ENCODE assay signal across 29 cellular contexts in the genomic region with DNA sequence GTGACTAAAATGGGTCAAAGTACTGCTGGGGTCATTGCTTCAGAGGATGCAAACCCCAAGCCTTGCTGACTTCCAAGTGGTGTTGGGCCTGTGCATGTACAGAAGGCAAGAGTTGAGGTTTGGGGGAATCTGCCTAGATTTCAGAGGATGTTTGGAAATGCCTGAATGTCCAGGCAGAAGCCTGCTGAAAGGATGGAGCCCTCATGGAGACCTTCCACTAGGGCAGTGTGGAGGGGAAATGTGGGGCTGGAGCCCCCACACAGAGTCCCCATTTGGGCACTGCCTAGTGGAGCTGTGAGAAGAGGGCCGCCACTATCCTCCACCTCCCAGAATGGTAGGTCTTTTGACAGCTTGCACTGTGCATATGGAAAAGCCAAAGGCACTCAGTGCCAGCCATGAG.
"Had no signal": no experiment of that assay in that cellular context is flagged by ENCODE, and none has a peak within 500 bp of the region (broad histone marks: within the 10 kb centered on the region; RNA-seq: fewer than 3 reads in every experiment).

No MANE protein-coding gene starts in this region.

- H3K4me3 ChIP-seq: stomach, suprapubic skin, testis, thoracic aorta, thyroid gland, tibial artery, tibial nerve, transverse colon, upper lobe of left lung, upper lobe of right lung, uterus, vagina had no signal

- H3K27me3 ChIP-seq: stomach, suprapubic skin, testis, thyroid gland, tibial artery, tibial nerve, transverse colon, upper lobe of left lung, upper lobe of right lung, uterus, vagina had no signal

- DNase-seq: stimulated activated CD4-positive, alpha-beta T cell treated with anti-CD3 and anti-CD28 coated beads, Interleukin-2, amount 100 ng/mL, for 48 hours; stimulated activated CD4-positive, alpha-beta T cell treated with anti-CD3 and anti-CD28 coated beads, Interleukin-4, amount 100 ng/mL, for 1 hour; stimulated activated CD4-positive, alpha-beta T cell treated with anti-CD3 and anti-CD28 coated beads, Interleukin-4, amount 100 ng/mL, for 24 hours; stimulated activated CD4-positive, alpha-beta T cell treated with anti-CD3 and anti-CD28 coated beads, Interleukin-4, amount 100 ng/mL, for 4 hours; stimulated activated CD8-positive, alpha-beta memory T cell treated with anti-CD3 and anti-CD28 coated beads, Interleukin-4, amount 100 ng/mL, for 48 hours; stimulated activated naive B cell treated with anti-CD40 and anti-IgM and Interleukin-4, amounts not matched to agents 10 μg/mL and 1 μg/mL and 100 μg/mL, for 72 hours; stimulated activated naive CD4-positive, alpha-beta T cell; stimulated activated naive CD4-positive, alpha-beta T cell treated with Interleukin-2 at 50 U/mL for 16 hours; stimulated activated naive CD8-positive, alpha-beta T cell treated with anti-CD3 and anti-CD28 coated beads, Interleukin-15, amount 100 ng/mL, for 72 hours; stimulated activated naive CD8-positive, alpha-beta T cell treated with anti-CD3 and anti-CD28 coated beads, Interleukin-15, Interleukin-2, amounts not matched to agents 100 U/mL and 50 U/mL, for 24 hours; stomach; substantia nigra; testis; thyroid gland; tibial artery; transverse colon; trophoblast cell; upper lobe of left lung; upper lobe of right lung; uterus had no signal

- H3K4me1 ChIP-seq: stomach, suprapubic skin, testis, thyroid gland, tibial artery, tibial nerve, transverse colon, upper lobe of left lung, upper lobe of right lung, uterus, vagina had no signal

- H3K9me3 ChIP-seq: testis, thyroid gland, transverse colon, uterus, vagina had no signal

- H3K4me1 Mint-ChIP-seq: stimulated activated effector memory CD8-positive, alpha-beta T cell treated with anti-CD3 and anti-CD28 coated beads, Interleukin-12 subunit alpha, Interleukin-12 subunit beta, amount 100 ng/mL, for 72 hours; stimulated activated memory B cell treated with anti-CD40 and anti-IgM and Interleukin-4, amounts not matched to agents 10 μg/mL and 1 μg/mL and 100 μg/mL, for 72 hours; stimulated activated naive B cell treated with anti-CD40 and anti-IgM and Interleukin-4, amounts not matched to agents 10 μg/mL and 1 μg/mL and 100 μg/mL, for 72 hours; stimulated activated naive CD8-positive, alpha-beta T cell treated with anti-CD3 and anti-CD28 coated beads, Interleukin-15, amount 100 ng/mL, for 72 hours had no signal

- H3K4me3 Mint-ChIP-seq: stimulated activated effector memory CD8-positive, alpha-beta T cell treated with anti-CD3 and anti-CD28 coated beads, Interleukin-12 subunit alpha, Interleukin-12 subunit beta, amount 100 ng/mL, for 72 hours; stimulated activated memory B cell treated with anti-CD40 and anti-IgM and Interleukin-4, amounts not matched to agents 10 μg/mL and 1 μg/mL and 100 μg/mL, for 72 hours; stimulated activated naive B cell treated with anti-CD40 and anti-IgM and Interleukin-4, amounts not matched to agents 10 μg/mL and 1 μg/mL and 100 μg/mL, for 72 hours; stimulated activated naive CD8-positive, alpha-beta T cell treated with anti-CD3 and anti-CD28 coated beads, Interleukin-15, amount 100 ng/mL, for 72 hours; stimulated activated naive CD8-positive, alpha-beta T cell treated with anti-CD3 and anti-CD28 coated beads, Interleukin-15, Interleukin-2, amounts not matched to agents 100 ng/mL and 50 ng/mL, for 24 hours; type B pancreatic cell had no signal

- H3K27ac Mint-ChIP-seq: stimulated activated effector memory CD8-positive, alpha-beta T cell treated with anti-CD3 and anti-CD28 coated beads, Interleukin-12 subunit alpha, Interleukin-12 subunit beta, amount 100 ng/mL, for 72 hours; stimulated activated memory B cell treated with anti-CD40 and anti-IgM and Interleukin-4, amounts not matched to agents 10 μg/mL and 1 μg/mL and 100 μg/mL, for 72 hours; stimulated activated naive B cell treated with anti-CD40 and anti-IgM and Interleukin-4, amounts not matched to agents 10 μg/mL and 1 μg/mL and 100 μg/mL, for 72 hours; stimulated activated naive CD8-positive, alpha-beta T cell treated with anti-CD3 and anti-CD28 coated beads, Interleukin-15, amount 100 ng/mL, for 72 hours; stimulated activated naive CD8-positive, alpha-beta T cell treated with anti-CD3 and anti-CD28 coated beads, Interleukin-15, Interleukin-2, amounts not matched to agents 100 ng/mL and 50 ng/mL, for 24 hours; type B pancreatic cell had no signal

- H3K27ac ChIP-seq: stomach, suprapubic skin, testis, thoracic aorta, thyroid gland, tibial artery, tibial nerve, transverse colon, upper lobe of left lung, upper lobe of right lung, uterus, vagina had no signal

- H3K36me3 Mint-ChIP-seq: stimulated activated effector memory CD8-positive, alpha-beta T cell treated with anti-CD3 and anti-CD28 coated beads, Interleukin-12 subunit alpha, Interleukin-12 subunit beta, amount 100 ng/mL, for 72 hours; stimulated activated memory B cell treated with anti-CD40 and anti-IgM and Interleukin-4, amounts not matched to agents 10 μg/mL and 1 μg/mL and 100 μg/mL, for 72 hours; type B pancreatic cell had no signal

- FAIRE-seq: urothelium cell line had no signal

- ATAC-seq: stimulated activated effector memory CD8-positive, alpha-beta T cell treated with anti-CD3 and anti-CD28 coated beads, Interleukin-12 subunit alpha, Interleukin-12 subunit beta, amount 100 ng/mL, for 72 hours; stimulated activated memory B cell treated with anti-CD40 and anti-IgM and Interleukin-4, amounts not matched to agents 10 μg/mL and 1 μg/mL and 100 μg/mL, for 72 hours; stimulated activated naive B cell treated with anti-CD40 and anti-IgM and Interleukin-4, amounts not matched to agents 10 μg/mL and 1 μg/mL and 100 μg/mL, for 72 hours; stimulated activated naive CD8-positive, alpha-beta T cell treated with anti-CD3 and anti-CD28 coated beads, Interleukin-15, amount 100 ng/mL, for 72 hours; stimulated activated naive CD8-positive, alpha-beta T cell treated with anti-CD3 and anti-CD28 coated beads, Interleukin-15, Interleukin-2, amounts not matched to agents 100 U/mL and 50 U/mL, for 24 hours; upper lobe of right lung had no signal

- H3K27me3 Mint-ChIP-seq: stimulated activated naive B cell treated with anti-CD40 and anti-IgM and Interleukin-4, amounts not matched to agents 10 μg/mL and 1 μg/mL and 100 μg/mL, for 72 hours; stimulated activated naive CD8-positive, alpha-beta T cell treated with anti-CD3 and anti-CD28 coated beads, Interleukin-15, amount 100 ng/mL, for 72 hours; stimulated activated naive CD8-positive, alpha-beta T cell treated with anti-CD3 and anti-CD28 coated beads, Interleukin-15, Interleukin-2, amounts not matched to agents 100 ng/mL and 50 ng/mL, for 24 hours; type B pancreatic cell had no signal

- H3K36me3 ChIP-seq: stomach, suprapubic skin, thoracic aorta, thyroid gland, tibial artery, tibial nerve, transverse colon, upper lobe of left lung, upper lobe of right lung, uterus, vagina had no signal
